ENCODE assay signal across 18 cellular contexts in the genomic region with DNA sequence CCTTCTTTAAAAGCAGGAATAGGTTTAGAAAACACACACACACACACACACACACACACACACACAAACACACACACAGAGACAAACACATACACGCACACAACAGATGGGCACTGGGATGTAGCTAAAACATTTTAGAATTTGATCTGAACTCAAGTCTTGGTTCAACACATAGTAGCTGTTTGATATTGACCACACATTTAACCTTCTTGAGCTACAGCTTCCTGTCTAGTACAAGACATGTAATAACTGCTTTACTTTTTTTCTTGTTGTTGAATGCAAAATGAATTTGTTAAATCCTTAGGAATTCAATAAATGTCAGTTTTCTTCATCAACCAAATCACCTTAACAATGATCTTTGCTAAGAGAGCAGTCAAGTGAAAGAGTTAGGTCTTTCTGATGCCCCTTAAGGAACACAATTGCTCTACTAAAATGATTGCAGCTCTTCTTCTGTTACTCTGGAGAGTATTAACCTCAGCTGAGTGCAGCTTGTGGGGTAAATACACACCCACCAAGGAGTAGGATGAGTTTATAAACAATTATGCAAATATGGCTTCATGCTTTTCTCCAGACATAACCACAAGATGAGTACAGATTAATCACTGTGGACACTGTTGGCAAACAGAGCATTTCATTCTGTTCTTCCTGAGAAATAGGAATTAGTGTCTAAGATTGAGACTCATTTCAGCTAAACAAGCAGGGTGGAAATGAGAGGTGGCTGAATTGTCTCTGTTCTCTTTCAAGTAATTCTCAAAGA.
DNase-seq lines count a peak whose midpoint lies in the region; ATAC-seq and TF ChIP-seq lines count a peak whose summit lies in the region.
"Had no signal": no experiment of that assay in that cellular context is flagged by ENCODE, and none has a peak within 500 bp of the region (broad histone marks: within the 10 kb centered on the region; RNA-seq: fewer than 3 reads in every experiment).

No MANE protein-coding gene starts in this region.

- no peaks in the 10 kb centered on the region for H3K4me1 Mint-ChIP-seq in activated CD8-positive, alpha-beta T cell treated with anti-CD3 and anti-CD28 coated beads, Interleukin-2, amount 10 ng/mL, durations not matched to agents 7 days and 5 days (ENCODE audit: low read depth)
- no peaks in the 10 kb centered on the region for H3K4me1 Mint-ChIP-seq in CD8-positive, alpha-beta T cell (ENCODE audit: low read depth)
- H3K4me1 Mint-ChIP-seq: activated CD4-positive, alpha-beta T cell treated with anti-CD3 and anti-CD28 coated beads for 36 hours; activated naive CD8-positive, alpha-beta T cell treated with anti-CD3 and anti-CD28 coated beads, Interleukin-2, amount 50 U/mL, for 24 hours; naive B cell; T-helper 17 cell had no signal

- H3K27ac ChIP-seq in CD8-positive, alpha-beta T cell (ENCODE audit: low read depth, low read length) = no peak overlapping the region
- H3K27ac ChIP-seq: tibial nerve had no signal

- no peaks in the 10 kb centered on the region for H3K9me3 ChIP-seq in CD8-positive, alpha-beta T cell (ENCODE audit: low read length)
- H3K9me3 ChIP-seq: tibial nerve had no signal

- H3K9me3 Mint-ChIP-seq in activated CD8-positive, alpha-beta T cell treated with anti-CD3 and anti-CD28 coated beads, Interleukin-2, amount 10 ng/mL, durations not matched to agents 7 days and 5 days (ENCODE audit: insufficient read depth) = no peaks in the 10 kb centered on the region
- no peaks in the 10 kb centered on the region for H3K9me3 Mint-ChIP-seq in CD8-positive, alpha-beta T cell
- H3K9me3 Mint-ChIP-seq: activated naive CD8-positive, alpha-beta T cell treated with anti-CD3 and anti-CD28 coated beads, Interleukin-2, amount 50 U/mL, for 24 hours had no signal

- H3K36me3 Mint-ChIP-seq in activated CD8-positive, alpha-beta T cell treated with anti-CD3 and anti-CD28 coated beads, Interleukin-2, amount 10 ng/mL, durations not matched to agents 7 days and 5 days (ENCODE audit: low read depth) = no peaks in the 10 kb centered on the region
- H3K36me3 Mint-ChIP-seq in CD8-positive, alpha-beta T cell = no peaks in the 10 kb centered on the region
- H3K36me3 Mint-ChIP-seq: naive B cell had no signal

- H3K27ac Mint-ChIP-seq in activated CD8-positive, alpha-beta T cell treated with anti-CD3 and anti-CD28 coated beads, Interleukin-2, amount 10 ng/mL, durations not matched to agents 7 days and 5 days = no peak overlapping the region
- H3K27ac Mint-ChIP-seq in CD8-positive, alpha-beta T cell = no peak overlapping the region
- H3K27ac Mint-ChIP-seq: activated CD4-positive, alpha-beta T cell treated with anti-CD3 and anti-CD28 coated beads for 36 hours; activated naive CD8-positive, alpha-beta T cell treated with anti-CD3 and anti-CD28 coated beads, Interleukin-2, amount 50 U/mL, for 24 hours; activated T-cell treated with anti-CD3 and anti-CD28 coated beads, Interleukin-2, amount 50 U/mL, for 24 hours; naive B cell; T-helper 17 cell had no signal

- H3K27me3 Mint-ChIP-seq in activated CD8-positive, alpha-beta T cell treated with anti-CD3 and anti-CD28 coated beads, Interleukin-2, amount 10 ng/mL, durations not matched to agents 7 days and 5 days (ENCODE audit: low read depth) = no peaks in the 10 kb centered on the region
- no peaks in the 10 kb centered on the region for H3K27me3 Mint-ChIP-seq in CD8-positive, alpha-beta T cell (ENCODE audit: low read depth)
- H3K27me3 Mint-ChIP-seq: activated CD4-positive, alpha-beta T cell treated with anti-CD3 and anti-CD28 coated beads for 36 hours; activated naive CD8-positive, alpha-beta T cell treated with anti-CD3 and anti-CD28 coated beads, Interleukin-2, amount 50 U/mL, for 24 hours; activated T-cell treated with anti-CD3 and anti-CD28 coated beads, Interleukin-2, amount 50 U/mL, for 24 hours; naive B cell; T-helper 17 cell had no signal

- H3K4me3 ChIP-seq in BJ (ENCODE audit: low read depth, low read length) (no peak overlapping the region), cardiac fibroblast (replicated peaks in 1 of 2; ENCODE audit: low read depth in 2 of 2, low read length in 2 of 2) (no peak overlapping the region)
- no peak overlapping the region for H3K4me3 ChIP-seq in CD8-positive, alpha-beta T cell (ENCODE audit: low read depth, low read length)
- H3K4me3 ChIP-seq: tibial nerve had no signal

- no peaks in the 10 kb centered on the region for H3K36me3 ChIP-seq in BJ (ENCODE audit: control insufficient read depth, insufficient read depth, low read length)
- no peaks in the 10 kb centered on the region for H3K36me3 ChIP-seq in CD8-positive, alpha-beta T cell (ENCODE audit: insufficient read depth, low read length)
- H3K36me3 ChIP-seq: tibial nerve had no signal

- intact Hi-C loops in CD8-positive, alpha-beta T cell (cut with DNase I, micrococcal nuclease) = no loop called here

- POLR2A ChIA-PET in BJ (lab: Charles Lee) = no interaction called here
- POLR2A ChIA-PET in activated CD8-positive, alpha-beta T cell treated with anti-CD3 and anti-CD28 coated beads, Interleukin-2, amount 10 ng/mL, durations not matched to agents 7 days and 5 days (lab: Charles Lee) = no interaction called here
- POLR2A ChIA-PET in CD8-positive, alpha-beta T cell (lab: Charles Lee) = no interaction called here

- peak; percentile 19 for DNase-seq in BJ (ENCODE audit: low read depth)
- peak; percentile 87 for DNase-seq in LHCN-M2 (ENCODE audit: low read depth)
- peak; percentile 34 to 79 for DNase-seq in cardiac fibroblast (ENCODE audit: low read depth in 2 of 2)
- peak; percentile 60 for DNase-seq in kidney tubule cell (ENCODE audit: low spot score)
- DNase-seq in activated CD8-positive, alpha-beta T cell treated with anti-CD3 and anti-CD28 coated beads, Interleukin-2, amount 10 ng/mL, durations not matched to agents 7 days and 5 days = no peak
- DNase-seq in CD8-positive, alpha-beta T cell = no peak
- DNase-seq in NCI-H748 treated with DMSO at 0.1 percent for 48 hours (lab: John Stamatoyannopoulos, UW) = no peak
- DNase-seq: activated CD4-positive, alpha-beta T cell treated with anti-CD3 and anti-CD28 coated beads for 36 hours; activated naive CD8-positive, alpha-beta T cell treated with anti-CD3 and anti-CD28 coated beads, Interleukin-2, amount 50 U/mL, for 24 hours; activated T-cell treated with anti-CD3 and anti-CD28 coated beads, Interleukin-2, amount 50 U/mL, for 24 hours; AML-193; DMS79; naive B cell; NCI-H1436; NCI-H446 treated with DMSO at 0.1 percent for 48 hours; T-helper 17 cell had no signal

- no peak for TF ChIP-seq CTCF in BJ (IDR thresholded peaks at IDR 0.05; ENCODE audit: insufficient read depth, low read depth, low read length)
- no peak for TF ChIP-seq CTCF in cardiac fibroblast (IDR thresholded peaks at IDR 0.05; ENCODE audit: low read depth, low read length)
- TF ChIP-seq CTCF in CD8-positive, alpha-beta T cell (IDR thresholded peaks at IDR 0.05) = no peak

- H3K4me1 ChIP-seq in CD8-positive, alpha-beta T cell (ENCODE audit: insufficient read depth, low read length) = no peaks in the 10 kb centered on the region
- H3K4me1 ChIP-seq: tibial nerve had no signal

- no peak for ATAC-seq in activated CD8-positive, alpha-beta T cell treated with anti-CD3 and anti-CD28 coated beads, Interleukin-2, amount 10 ng/mL, durations not matched to agents 7 days and 5 days
- no peak for ATAC-seq in CD8-positive, alpha-beta T cell
- no peak for ATAC-seq in HG02973 (IDR thresholded peaks at IDR 0.05; ENCODE audit: unreplicated experiment)
- ATAC-seq: activated CD4-positive, alpha-beta T cell treated with anti-CD3 and anti-CD28 coated beads for 36 hours; activated naive CD8-positive, alpha-beta T cell treated with anti-CD3 and anti-CD28 coated beads, Interleukin-2, amount 50 U/mL, for 24 hours; T-helper 17 cell had no signal

- H3K27me3 ChIP-seq in BJ (ENCODE audit: control insufficient read depth, insufficient read depth, low read length) = no peaks in the 10 kb centered on the region
- no peaks in the 10 kb centered on the region for H3K27me3 ChIP-seq in CD8-positive, alpha-beta T cell (ENCODE audit: insufficient read depth, low read length)
- H3K27me3 ChIP-seq: tibial nerve had no signal

- no peak overlapping the region for H3K4me3 Mint-ChIP-seq in activated CD8-positive, alpha-beta T cell treated with anti-CD3 and anti-CD28 coated beads, Interleukin-2, amount 10 ng/mL, durations not matched to agents 7 days and 5 days
- H3K4me3 Mint-ChIP-seq in CD8-positive, alpha-beta T cell = no peak overlapping the region
- H3K4me3 Mint-ChIP-seq: activated CD4-positive, alpha-beta T cell treated with anti-CD3 and anti-CD28 coated beads for 36 hours; activated naive CD8-positive, alpha-beta T cell treated with anti-CD3 and anti-CD28 coated beads, Interleukin-2, amount 50 U/mL, for 24 hours; activated T-cell treated with anti-CD3 and anti-CD28 coated beads, Interleukin-2, amount 50 U/mL, for 24 hours; naive B cell; T-helper 17 cell had no signal

- CTCF ChIA-PET in BJ (lab: Yijun Ruan, JAX) = interaction anchor here (1.2 to 1.4 kb wide), 2 partner anchors 27 to 63 kb away, joined by 3 read pairs; no protein-coding TSS in a partner anchor
- CTCF ChIA-PET in activated CD8-positive, alpha-beta T cell treated with anti-CD3 and anti-CD28 coated beads, Interleukin-2, amount 10 ng/mL, durations not matched to agents 7 days and 5 days (lab: Charles Lee) = no interaction called here
- CTCF ChIA-PET in CD8-positive, alpha-beta T cell (lab: Charles Lee) = no interaction called here

Comparison
In these comparisons a context has a peak if more than half of its experiments do, and no peak if none do; other contexts are left out.
1. DNase-seq: peak in BJ (single experiment), LHCN-M2 (single experiment), cardiac fibroblast (2 of 2) and kidney tubule cell (single experiment); none in activated CD8-positive, alpha-beta T cell treated with anti-CD3 and anti-CD28 coated beads, Interleukin-2, amount 10 ng/mL, durations not matched to agents 7 days and 5 days (single experiment), CD8-positive, alpha-beta T cell (0 of 7) and NCI-H748 treated with DMSO at 0.1 percent for 48 hours (single experiment).